Comparison of ENCODE assay signal across 8 cellular contexts in genomic region chr3:155870133-155870944, GRCh38. TPM values are rescaled to one million over a fixed set of nuclear protein-coding genes. Genes with fewer than 3 reads are reported as not detected.
DNase-seq lines count a peak whose midpoint lies in the region; ATAC-seq and TF ChIP-seq lines count a peak whose summit lies in the region.

Gene GMPS (plus strand): TSS chr3:155870650. CDS start chr3:155870871, 221 bp downstream.

- TF ChIP-seq CTCF in chondrocyte (IDR thresholded peaks at IDR 0.05): peak; percentile 78

- no peaks in the 10 kb centered on the region for H3K9me3 Mint-ChIP-seq in chondrocyte (ENCODE audit: low read depth)

- peaks cover 30% of the 10 kb centered on the region for H3K4me1 Mint-ChIP-seq in chondrocyte (ENCODE audit: low read depth)

- peak; percentile 95 for DNase-seq in Ammon's horn (ENCODE audit: low spot score)
- peak; percentile 95 for DNase-seq in NCI-H510A (lab: John Stamatoyannopoulos, UW)
- DNase-seq in activated CD4-positive, alpha-beta T cell treated with anti-CD3 and anti-CD28 coated beads for 24 hours (ENCODE audit: low read depth in 2 of 2): peak; percentile 89 to 92
- peak; percentile 98 for DNase-seq in chondrocyte (ENCODE audit: low spot score)
- DNase-seq in kidney glomerular epithelial cell (lab: John Stamatoyannopoulos, UW): peak; percentile 93
- DNase-seq in stimulated activated CD4-positive, alpha-beta T cell treated with anti-CD3 and anti-CD28 coated beads, Interleukin-1b, Interleukin-23, amount 100 ng/mL, for 1 hour (ENCODE audit: low read depth in 2 of 2): peak; percentile 91 to 92

- H3K36me3 Mint-ChIP-seq in chondrocyte (ENCODE audit: low read depth): no peaks in the 10 kb centered on the region

- peak within 1 kb of the TSS; percentile 82 for H3K4me3 Mint-ChIP-seq in chondrocyte (ENCODE audit: unreplicated experiment)

- no peaks in the 10 kb centered on the region for H3K27me3 Mint-ChIP-seq in chondrocyte (ENCODE audit: low read depth)

- TF ChIP-seq POLR2A in GM19193 (IDR thresholded peaks at IDR 0.05; ENCODE audit: extremely low read depth, insufficient read depth, insufficient read length): peak; percentile 82

- H3K27ac Mint-ChIP-seq in chondrocyte (ENCODE audit: unreplicated experiment): peak within 1 kb of the TSS; percentile 96

- ATAC-seq in HG03439 (IDR thresholded peaks at IDR 0.05; ENCODE audit: unreplicated experiment): peak; percentile 94

RNA-seq across cellular contexts. Expression of gene GMPS, which starts in this region (rescaled TPM):
- total RNA-seq in chondrocyte: 56.0 to 66.8 TPM (median 56.4 TPM) in 3 replicates

Comparison
In these comparisons a context has a peak if more than half of its experiments do, and no peak if none do; other contexts are left out.
1. Peak in every context shown above with its lines: DNase-seq and ATAC-seq.